8 cellular contexts compared by ENCODE assay signal in genomic region chr7:74093671-74094223, GRCh38. TPM values are rescaled to one million over a fixed set of nuclear protein-coding genes. Genes with fewer than 3 reads are reported as not detected.
A peak's percentile ranks its signal among the peaks of the same experiment; 100 is the strongest.
DNase-seq lines count a peak whose midpoint lies in the region; ATAC-seq, FAIRE-seq and TF ChIP-seq lines count a peak whose summit lies in the region.

No MANE protein-coding gene starts in this region.

- CTCF ChIA-PET in GM12878 (lab: Yijun Ruan, JAX): interaction anchor here (1.0 to 2.4 kb wide), 2 partner anchors 9 to 90 kb away, joined by 3 to 7 read pairs; no protein-coding TSS in a partner anchor
- CTCF ChIA-PET in naive thymus-derived CD4-positive, alpha-beta T cell (lab: Charles Lee): no interaction called here

- peak overlapping the region; percentile 80 for H3K4me3 ChIP-seq in GM12878
- peak overlapping the region; percentile 77 for H3K4me3 ChIP-seq in naive thymus-derived CD4-positive, alpha-beta T cell (ENCODE audit: low read length)

- SMC1A ChIA-PET in GM12878 (lab: Charles Lee; ENCODE audit: uncharacterized antibody, unreplicated experiment): interaction anchor here (1.0 to 1.6 kb wide), 4 partner anchors 10 to 90 kb away, joined by 3 to 4 read pairs (median 3); partner anchors contain the start of gene LIMK1

- H3K36me3 Mint-ChIP-seq in naive thymus-derived CD4-positive, alpha-beta T cell: peaks cover 5 to 22% (median 15%) of the 10 kb centered on the region in 5 donors

- H3K27me3 Mint-ChIP-seq in naive thymus-derived CD4-positive, alpha-beta T cell: no peaks in the 10 kb centered on the region

- peaks cover 2% of the 10 kb centered on the region; the same call in 2 of the 3 replicates for H3K9me3 ChIP-seq in GM12878 (replicated peaks; ENCODE audit: control insufficient read depth, insufficient read depth, low read length)
- peaks cover 0 to 3% (median 0%) of the 10 kb centered on the region in 3 experiments for H3K9me3 ChIP-seq in naive thymus-derived CD4-positive, alpha-beta T cell (ENCODE audit: control insufficient read depth in 2 of 3, low read length in 3 of 3)

- H3K36me3 ChIP-seq in GM12878 (ENCODE audit: control insufficient read depth in 2 of 2, insufficient read depth in 2 of 2, low read length in 1 of 2): peaks cover 12% of the 10 kb centered on the region in 2 experiments
- peaks cover 0 to 18% (median 0%) of the 10 kb centered on the region in 3 experiments for H3K36me3 ChIP-seq in naive thymus-derived CD4-positive, alpha-beta T cell (ENCODE audit: control insufficient read depth in 2 of 3, insufficient read depth in 3 of 3, low read length in 3 of 3)

- peak; percentile 61 for DNase-seq in NCI-H1436 (lab: John Stamatoyannopoulos, UW)
- DNase-seq in NCI-H1436 treated with DMSO at 0.1 percent for 48 hours (lab: John Stamatoyannopoulos, UW): no peak
- DNase-seq in GM12878 (ENCODE audit: low read depth, low spot score): no peak
- peak in 2 of 9 donors; percentile 17 to 39 for DNase-seq in naive thymus-derived CD4-positive, alpha-beta T cell
- no peak for DNase-seq in NCI-H2227 treated with DMSO at 0.1 percent for 48 hours (lab: John Stamatoyannopoulos, UW)
- DNase-seq in HT-29 (ENCODE audit: low spot score): no peak
- DNase-seq in NCI-H128 (lab: John Stamatoyannopoulos, UW; ENCODE audit: unreplicated experiment): no peak

- peaks cover 6 to 23% (median 16%) of the 10 kb centered on the region in 7 donors for H3K4me1 Mint-ChIP-seq in naive thymus-derived CD4-positive, alpha-beta T cell

- WGBS in GM12878 (ENCODE audit: insufficient coverage, insufficient replicate concordance, low lambda C conversion rate, missing lambda C conversion rate): 5% methylated on average over 15 of the region's 15 CpGs

- no TSS peak for BruUV-seq in GM12878 (replicated peaks; lab: Mats Ljungman, UMichigan)

- in situ Hi-C loops in GM12878 (cut with MboI): no loop called here

- H4K20me1 ChIP-seq in GM12878 (ENCODE audit: control insufficient read depth, insufficient read depth): no peaks in the 10 kb centered on the region

- peaks cover 32% of the 10 kb centered on the region for H3K79me2 ChIP-seq in GM12878 (ENCODE audit: control insufficient read depth, insufficient read depth, low read length)

- TF ChIP-seq EP300 in GM12878 (IDR thresholded peaks at IDR 0.05; ENCODE audit: borderline replicate concordance in 1 of 2, control insufficient read depth in 1 of 2, low read depth in 2 of 2, low read length in 2 of 2): no peak

- H3K4me1 ChIP-seq in GM12878 (ENCODE audit: control insufficient read depth, insufficient read depth, low read length): peaks cover 26% of the 10 kb centered on the region
- peaks cover 11 to 16% of the 10 kb centered on the region in 2 donors for H3K4me1 ChIP-seq in naive thymus-derived CD4-positive, alpha-beta T cell (ENCODE audit: control insufficient read depth in 2 of 2, insufficient read depth in 2 of 2, low read length in 2 of 2)

- peak overlapping the region; percentile 59 to 98 (median 90) for H3K27ac Mint-ChIP-seq in naive thymus-derived CD4-positive, alpha-beta T cell

- TF ChIP-seq RAD21 in GM12878 (IDR thresholded peaks at IDR 0.05; ENCODE audit: insufficient read depth, low read depth, low read length): no peak

- POLR2A ChIA-PET in GM12878 (lab: Charles Lee): interaction anchor here (0.6 to 1.9 kb wide), 5 partner anchors 9 to 85 kb away, joined by 3 to 8 read pairs (median 6); partner anchors contain the start of genes EIF4H and LIMK1
- POLR2A ChIA-PET in naive thymus-derived CD4-positive, alpha-beta T cell (lab: Charles Lee): interaction anchor here (1.4 kb wide), 1 partner anchor 10 kb away, joined by 5 read pairs; the partner anchor contains the start of gene LIMK1

- no peak for FAIRE-seq in GM12878 (lab: Jason Lieb, UNC)

- H3K9me3 Mint-ChIP-seq in naive thymus-derived CD4-positive, alpha-beta T cell: peaks cover 0 to 3% (median 0%) of the 10 kb centered on the region in 11 donors

- H3K9ac ChIP-seq in GM12878 (ENCODE audit: control insufficient read depth, insufficient read depth, low read length): peak overlapping the region; percentile 87

- no peak for TF ChIP-seq CTCF in GM12878 (IDR thresholded peaks at IDR 0.05 in 2 of 3, conservative IDR thresholded peaks at IDR 0.05 in 1 of 3; ENCODE audit: control insufficient read depth in 2 of 3, extremely low read depth in 1 of 3, insufficient read depth in 1 of 3, low read depth in 3 of 3, low read length in 3 of 3)

- peak overlapping the region; percentile 68 for H2AFZ ChIP-seq in GM12878 (ENCODE audit: control insufficient read depth, low read depth, low read length)

- ATAC-seq in HG03045 (IDR thresholded peaks at IDR 0.05; ENCODE audit: unreplicated experiment): peak; percentile 9
- ATAC-seq in GM12878: peak; percentile 29
- peak; percentile 4 for ATAC-seq in naive thymus-derived CD4-positive, alpha-beta T cell

- RAD21 ChIA-PET in GM12878 (lab: Charles Lee; ENCODE audit: unreplicated experiment): interaction anchor here (2.4 kb wide), 1 partner anchor 11 kb away, joined by 10 read pairs; the partner anchor contains the start of gene LIMK1

- intact Hi-C loops in GM12878 (cut with micrococcal nuclease; ENCODE audit: unreplicated experiment): no loop called here
- intact Hi-C loops in naive thymus-derived CD4-positive, alpha-beta T cell (cut with micrococcal nuclease): loop anchor here (1.0 to 10.0 kb wide), 4 partner anchors 10 to 201 kb away; partner anchors contain the start of genes LIMK1 (in 2 of the 2) and EIF4H (in 1 of the 2)

- H3K27ac ChIP-seq in GM12878 (ENCODE audit: control insufficient read depth, insufficient read depth): peak overlapping the region; percentile 94
- H3K27ac ChIP-seq in naive thymus-derived CD4-positive, alpha-beta T cell (ENCODE audit: low read depth, low read length): peak overlapping the region; percentile 57

- no peaks in the 10 kb centered on the region for H3K27me3 ChIP-seq in GM12878 (replicated peaks in 1 of 2; ENCODE audit: control insufficient read depth in 2 of 2, insufficient read depth in 2 of 2, low read length in 1 of 2)
- H3K27me3 ChIP-seq in naive thymus-derived CD4-positive, alpha-beta T cell (ENCODE audit: control insufficient read depth in 2 of 2, insufficient read depth in 2 of 2, low read length in 2 of 2): no peaks in the 10 kb centered on the region

- TF ChIP-seq POLR2A in GM12878 (IDR thresholded peaks at IDR 0.05; ENCODE audit: low read depth, low read length): peak; percentile 63; the same call in 1 of the 2 replicates

- H3K4me3 Mint-ChIP-seq in naive thymus-derived CD4-positive, alpha-beta T cell: peak overlapping the region; percentile 83 to 91 (median 88)

- peak overlapping the region; percentile 100 for H3K4me2 ChIP-seq in GM12878 (ENCODE audit: control insufficient read depth, insufficient read depth)

TF ChIP-seq in GM12878, 131 proteins besides CTCF, POLR2A, EP300 and RAD21:
- TF ChIP-seq BCL3 (IDR thresholded peaks at IDR 0.05; ENCODE audit: borderline replicate concordance, insufficient read depth, low read depth, low read length, poor library complexity, severe bottlenecking): no peak
- TF ChIP-seq HCFC1 (IDR thresholded peaks at IDR 0.05; ENCODE audit: low read length): no peak
- no peak for TF ChIP-seq ZBED1 (IDR thresholded peaks at IDR 0.05; ENCODE audit: borderline replicate concordance)
- 0 out of 2 replicates have a peak, but pooled peaks have one; percentile 5 for TF ChIP-seq SPI1 (IDR thresholded peaks at IDR 0.05; ENCODE audit: borderline replicate concordance, insufficient read depth, low read depth, low read length)

RNA-seq across cellular contexts. Expression of gene LIMK1, which starts 10.1 kb away (rescaled TPM):
- 38.9 and 47.2 TPM in 2 replicates for total RNA-seq in GM12878 (2013; cell fraction: nucleolus; rRNA removed)
- total RNA-seq in GM12878 (2014; rRNA removed): 41.0 and 42.6 TPM in 2 replicates
- total RNA-seq in GM12878 (2014; rRNA removed; fragmentation: Illumina TruSeq; extraction: Trizol): 21.9 and 24.5 TPM in 2 replicates
- total RNA-seq in GM12878 (2021): 55.8 and 59.4 TPM in 2 replicates
- 18.7 TPM for polyA plus RNA-seq in GM12878 (2011; ENCODE audit: low read depth)
- 17.6 and 46.1 TPM in 2 replicates for polyA plus RNA-seq in GM12878 (2011; rRNA removed)
- polyA plus RNA-seq in GM12878 (2011; cell fraction: cytosol; rRNA removed): 80.0 and 80.6 TPM in 2 replicates
- polyA plus RNA-seq in GM12878 (2011; cell fraction: nucleus; rRNA removed): 95.4 and 153 TPM in 2 replicates
- polyA plus RNA-seq in GM12878 (2012): 39.3 and 42.2 TPM in 2 replicates
- polyA plus RNA-seq in GM12878 (2014; fragmentation: Illumina TruSeq; extraction: Trizol): 10.5 and 33.0 TPM in 2 replicates
- polyA plus RNA-seq in GM12878 (2014; fragmentation: Nextera tagmentation; extraction: Ambion mirVana): under 1 TPM; 0.71 to 0.77 TPM
- 40.6 and 45.4 TPM in 2 replicates for polyA plus RNA-seq in GM12878 (2014; rRNA removed)
- polyA plus RNA-seq in GM12878 (2016; fragmentation: Nextera tagmentation; extraction: Ambion mirVana): 10 to 100 TPM; 15.0 to 18.1 TPM
- 49.7 and 84.6 TPM in 2 replicates for polyA minus RNA-seq in GM12878 (2011; rRNA and poly(A)+ RNA removed)
- 24.6 and 30.9 TPM in 2 replicates for polyA minus RNA-seq in GM12878 (2011; cell fraction: cytosol; rRNA and poly(A)+ RNA removed)
- 15.8 and 30.3 TPM in 2 replicates for polyA minus RNA-seq in GM12878 (2011; cell fraction: nucleus; rRNA and poly(A)+ RNA removed)
- total RNA-seq in naive thymus-derived CD4-positive, alpha-beta T cell: 10 to 100 TPM; 11.0 to 19.7 (median 14.1) TPM
- 1 to 10 TPM; 2.2 to 2.9 TPM for polyA plus RNA-seq in naive thymus-derived CD4-positive, alpha-beta T cell
- total RNA-seq in HT-29 (2014; rRNA removed; shearing (Covaris generic)): 27.4 and 37.8 TPM in 2 replicates
